16 cellular contexts compared by ENCODE assay signal in genomic region chr14:45198551-45198950, GRCh38. TPM values are rescaled to one million over a fixed set of nuclear protein-coding genes. Genes with fewer than 3 reads are reported as not detected.
DNase-seq lines count a peak whose midpoint lies in the region; ATAC-seq and TF ChIP-seq lines count a peak whose summit lies in the region.
"Had no signal": no experiment of that assay in that cellular context is flagged by ENCODE, and none has a peak within 500 bp of the region (broad histone marks: within the 10 kb centered on the region; RNA-seq: fewer than 3 reads in every experiment).

No MANE protein-coding gene starts in this region.

- peaks cover 22% of the 10 kb centered on the region for H3K36me3 Mint-ChIP-seq in T-cell

- H3K9ac ChIP-seq in skeletal muscle satellite cell (ENCODE audit: low read depth, low read length), result peak overlapping the region; percentile 57
- H3K9ac ChIP-seq: BLaER1 had no signal

- H3K9me3 ChIP-seq in skeletal muscle satellite cell (replicated peaks; ENCODE audit: low read length), result no peaks in the 10 kb centered on the region
- H3K9me3 ChIP-seq: BLaER1, upper lobe of right lung had no signal

- in situ Hi-C loops in astrocyte of the cerebellum (cut with HindIII; ENCODE audit: low sequenced_read_pairs), result no loop called here

- TF ChIP-seq CTCF in astrocyte of the cerebellum (IDR thresholded peaks at IDR 0.05; ENCODE audit: low read depth, low read length, missing control alignments) (no peak), fibroblast of mammary gland (conservative IDR thresholded peaks at IDR 0.05; ENCODE audit: control insufficient read depth, insufficient read depth, low read depth, low read length) (no peak)

- H3K4me2 ChIP-seq in skeletal muscle satellite cell (ENCODE audit: low read length), result peak overlapping the region; percentile 11
- H3K4me2 ChIP-seq: BLaER1 had no signal

- no peaks in the 10 kb centered on the region for H3K9me3 Mint-ChIP-seq in T-cell
- H3K9me3 Mint-ChIP-seq: endodermal cell, mesothelial cell of epicardium had no signal

- DNase-seq in HCEC 1CT, result peak; percentile 43
- DNase-seq in astrocyte of the cerebellum (ENCODE audit: low read depth), result peak; percentile 91
- DNase-seq in fibroblast of mammary gland (ENCODE audit: low read depth), result peak; percentile 78
- DNase-seq in NCI-H187 treated with DMSO at 0.1 percent for 48 hours (lab: John Stamatoyannopoulos, UW), result no peak
- DNase-seq in T-cell, result no peak
- DNase-seq: activated CD4-positive, alpha-beta T cell treated with anti-CD3 and anti-CD28 coated beads, Interleukin-2, amount 50 U/mL, for 1 hour; activated CD8-positive, alpha-beta memory T cell treated with anti-CD3 and anti-CD28 coated beads, Interleukin-2, amount 50 U/mL, for 48 hours; endodermal cell; NCI-H510A treated with DMSO at 0.1 percent for 48 hours; T-helper 1 cell; upper lobe of right lung had no signal

- POLR2A ChIA-PET in T-cell (lab: Charles Lee), result interaction anchor here in 1 of 2 donors (0.5 kb wide), 1 partner anchor 257 kb away, joined by 8 read pairs; no protein-coding TSS in a partner anchor

- peaks cover 9% of the 10 kb centered on the region for H3K36me3 ChIP-seq in skeletal muscle satellite cell (ENCODE audit: insufficient read depth, low read length)

- H3K4me3 ChIP-seq in astrocyte of the cerebellum (ENCODE audit: low read depth, low read length) (no peak overlapping the region), fibroblast of mammary gland (ENCODE audit: control insufficient read depth, low read depth, low read length) (no peak overlapping the region), skeletal muscle satellite cell (ENCODE audit: low read length) (no peak overlapping the region)
- H3K4me3 ChIP-seq: BLaER1, upper lobe of right lung had no signal

- CTCF ChIA-PET in T-cell (lab: Charles Lee), result interaction anchor here in 1 of 2 donors (0.6 kb wide), 1 partner anchor 95 kb away, joined by 3 read pairs; no protein-coding TSS in a partner anchor

- H3K27me3 Mint-ChIP-seq in T-cell, result no peaks in the 10 kb centered on the region

- peaks cover 17% of the 10 kb centered on the region for H3K4me1 ChIP-seq in skeletal muscle satellite cell (ENCODE audit: control insufficient read depth, insufficient read depth, low read length)
- H3K4me1 ChIP-seq: BLaER1, upper lobe of right lung had no signal

- H3K27ac Mint-ChIP-seq in T-cell, result no peak overlapping the region
- H3K27ac Mint-ChIP-seq: endodermal cell had no signal

- no peak overlapping the region for H3K4me3 Mint-ChIP-seq in T-cell
- H3K4me3 Mint-ChIP-seq: endodermal cell, mesothelial cell of epicardium had no signal

- ATAC-seq in T-cell (replicated peaks in 1 of 4) (no peak), esophagus mucosa (no peak), GM19452 (IDR thresholded peaks at IDR 0.05; ENCODE audit: unreplicated experiment) (no peak)
- ATAC-seq: upper lobe of right lung had no signal

- peaks cover 0 to 2% (median 0%) of the 10 kb centered on the region in 3 donors for H3K4me1 Mint-ChIP-seq in T-cell
- H3K4me1 Mint-ChIP-seq: endodermal cell had no signal

- no peaks in the 10 kb centered on the region for H3K27me3 ChIP-seq in skeletal muscle satellite cell (ENCODE audit: control insufficient read depth, insufficient read depth, low read length)
- H3K27me3 ChIP-seq: BLaER1, upper lobe of right lung had no signal

RNA-seq across cellular contexts. Expression of gene MIS18BP1, which starts 54.5 kb away (rescaled TPM):
- 28.1 and 28.4 TPM in 2 replicates for total RNA-seq in skeletal muscle satellite cell (2012; rRNA removed)
- 10 to 100 TPM; 20.8 to 34.0 (median 27.6) TPM for total RNA-seq in T-cell
- total RNA-seq in esophagus mucosa, result 18.6 TPM

Comparison
In these comparisons a context has a peak if more than half of its experiments do, and no peak if none do; other contexts are left out.
1. DNase-seq: peak in HCEC 1CT (single experiment), astrocyte of the cerebellum (single experiment) and fibroblast of mammary gland (single experiment); none in NCI-H187 treated with DMSO at 0.1 percent for 48 hours (single experiment) and T-cell (0 of 34).